In genomic region chr7:75647709-75648438, GRCh38 we compare ENCODE assay signal across 1 cellular context.
TF ChIP-seq lines count a peak whose summit lies in the region.

No MANE protein-coding gene starts in this region.

TF ChIP-seq in H1, 55 proteins besides CTCF, POLR2A, EP300 and RAD21 (continued from another document):
- TF ChIP-seq RNF2 (IDR thresholded peaks at IDR 0.05; ENCODE audit: borderline replicate concordance, low read depth, low read length, missing control alignments, poor library complexity, severe bottlenecking) (no peak), HDAC2 (IDR thresholded peaks at IDR 0.05; ENCODE audit: borderline replicate concordance in 1 of 2, low read depth in 2 of 2, low read length in 2 of 2) (no peak), ATF2 (IDR thresholded peaks at IDR 0.05; ENCODE audit: low read length) (no peak), MAFK (IDR thresholded peaks at IDR 0.05; ENCODE audit: low read depth, low read length) (no peak), JUND (IDR thresholded peaks at IDR 0.05; ENCODE audit: low read length) (no peak), RXRA (IDR thresholded peaks at IDR 0.05; ENCODE audit: insufficient read depth, low read depth, low read length) (no peak), NRF1 (IDR thresholded peaks at IDR 0.05; ENCODE audit: low read depth, low read length) (no peak), RFX5 (IDR thresholded peaks at IDR 0.05; ENCODE audit: borderline replicate concordance, low read depth, low read length) (no peak), POU5F1 (IDR thresholded peaks at IDR 0.05; ENCODE audit: low read depth, low read length) (no peak), SP4 (IDR thresholded peaks at IDR 0.05; ENCODE audit: low read length) (no peak), TAF1 (IDR thresholded peaks at IDR 0.05; ENCODE audit: low read depth, low read length) (no peak), YY1 (IDR thresholded peaks at IDR 0.05; ENCODE audit: low read depth, low read length) (no peak)
